ENCODE assay signal across 27 cellular contexts in genomic region chr1:43203859-43204258, GRCh38. TPM values are rescaled to one million over a fixed set of nuclear protein-coding genes. Genes with fewer than 3 reads are reported as not detected.
"Had no signal": no experiment of that assay in that cellular context is flagged by ENCODE, and none has a peak within 500 bp of the region (broad histone marks: within the 10 kb centered on the region; RNA-seq: fewer than 3 reads in every experiment).

No MANE protein-coding gene starts in this region.

- H3K27ac ChIP-seq: hepatocyte, left ventricle myocardium inferior, neural progenitor cell, neutrophil, parathyroid adenoma, right atrium auricular region, skin epidermis, suprapubic skin, thoracic aorta, tibial artery, upper lobe of right lung had no signal

- H3K9ac ChIP-seq: neural progenitor cell, parathyroid adenoma had no signal

- H3K36me3 Mint-ChIP-seq: natural killer cell had no signal

- H3K4me1 Mint-ChIP-seq: natural killer cell had no signal

- H3K36me3 ChIP-seq: left ventricle myocardium inferior, neural progenitor cell, neutrophil, right atrium auricular region, suprapubic skin, thoracic aorta, tibial artery, upper lobe of right lung had no signal

- ATAC-seq: natural killer cell, sciatic nerve, upper lobe of right lung had no signal

- H3K4me1 ChIP-seq: neural progenitor cell had no signal

- H3K9me3 ChIP-seq: neutrophil, suprapubic skin, thoracic aorta, tibial artery, upper lobe of right lung had no signal

- H3K27me3 ChIP-seq: hepatocyte, neutrophil, right atrium auricular region, suprapubic skin, tibial artery, upper lobe of right lung had no signal

- H3K27ac Mint-ChIP-seq: natural killer cell; nephron progenitor cell; neural progenitor cell; stimulated activated naive CD8-positive, alpha-beta T cell treated with anti-CD3 and anti-CD28 coated beads, Interleukin-15, Interleukin-2, amounts not matched to agents 100 ng/mL and 50 ng/mL, for 24 hours had no signal

- H3K4me3 Mint-ChIP-seq: mesothelial cell of epicardium; naive B cell; natural killer cell; nephron progenitor cell; neural progenitor cell; stimulated activated naive CD8-positive, alpha-beta T cell treated with anti-CD3 and anti-CD28 coated beads, Interleukin-15, Interleukin-2, amounts not matched to agents 100 ng/mL and 50 ng/mL, for 24 hours had no signal

- DNase-seq: islet precursor cell; left ventricle myocardium inferior; mesendoderm; naive B cell; natural killer cell; nephron progenitor cell; occipital lobe; stimulated activated CD4-positive, alpha-beta T cell treated with anti-CD3 and anti-CD28 coated beads, Interleukin-12 subunit alpha, Interleukin-12 subunit beta, amount 100 ng/mL, for 4 hours; stimulated activated CD4-positive, alpha-beta T cell treated with anti-CD3 and anti-CD28 coated beads, Interleukin-15, amount 100 ng/mL, for 24 hours; stimulated activated CD4-positive, alpha-beta T cell treated with anti-CD3 and anti-CD28 coated beads, Interleukin-2, amount 100 ng/mL, for 24 hours; stimulated activated CD4-positive, alpha-beta T cell treated with anti-CD3 and anti-CD28 coated beads, Interleukin-4, amount 100 ng/mL, for 1 hour; stimulated activated naive CD4-positive, alpha-beta T cell; tibial artery; trophoblast cell; upper lobe of right lung had no signal

- H3K4me3 ChIP-seq: hepatocyte, left ventricle myocardium inferior, lung, neural progenitor cell, right atrium auricular region, skin epidermis, suprapubic skin, thoracic aorta, tibial artery, upper lobe of right lung had no signal

RNA-seq across cellular contexts. Expression of gene CFAP57, which starts 31.7 kb away (rescaled TPM):
- total RNA-seq: left ventricle myocardium inferior had no signal
